In the genomic region with DNA sequence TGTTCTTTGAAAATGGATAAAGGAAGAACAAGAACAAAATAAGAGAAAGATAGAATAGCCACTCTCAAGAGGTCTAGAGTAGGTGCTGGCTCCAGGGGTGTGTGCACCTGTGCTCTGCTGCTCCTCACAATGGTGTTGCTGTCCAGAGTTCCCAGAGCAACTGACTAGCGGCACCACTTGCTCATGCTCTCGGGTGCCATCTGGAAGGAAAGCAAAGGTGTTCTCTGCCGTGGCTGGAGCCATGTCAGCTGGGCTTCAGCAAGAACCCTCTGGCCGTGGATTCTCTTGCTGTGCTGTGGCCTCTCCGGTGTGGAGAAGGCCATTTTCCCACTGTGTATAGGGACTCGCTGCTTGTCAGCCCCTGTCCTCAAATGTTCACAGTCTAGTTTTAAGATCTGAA, we compare ENCODE assay signal across 23 cellular contexts.
DNase-seq lines count a peak whose midpoint lies in the region; ATAC-seq and TF ChIP-seq lines count a peak whose summit lies in the region.
"Had no signal": no experiment of that assay in that cellular context is flagged by ENCODE, and none has a peak within 500 bp of the region (broad histone marks: within the 10 kb centered on the region; RNA-seq: fewer than 3 reads in every experiment).

No MANE protein-coding gene starts in this region.

- POLR2A ChIA-PET in Caco-2 (lab: Charles Lee) = no interaction called here
- POLR2A ChIA-PET in activated CD8-positive, alpha-beta T cell treated with anti-CD3 and anti-CD28 coated beads, Interleukin-2, amount 10 ng/mL, durations not matched to agents 7 days and 5 days (lab: Charles Lee) = no interaction called here

- no peaks in the 10 kb centered on the region for H3K9me3 ChIP-seq in Caco-2
- H3K9me3 ChIP-seq: A549, SJCRH30 had no signal

- H3K36me3 ChIP-seq in Caco-2 (ENCODE audit: control insufficient read depth, insufficient read depth, low read length) = no peaks in the 10 kb centered on the region
- H3K36me3 ChIP-seq: SJCRH30 had no signal

- DNase-seq in activated T-cell treated with anti-CD3 and anti-CD28 coated beads, Interleukin-2, amount 50 U/mL, for 1 hour = peak; percentile 1
- no peak for DNase-seq in activated T-cell treated with anti-CD3 and anti-CD28 coated beads, Interleukin-2, amount 50 U/mL, for 24 hours
- DNase-seq in Caco-2 (peak; percentile 7 to 33), glutamatergic neuron (no peak)
- DNase-seq in activated CD8-positive, alpha-beta T cell treated with anti-CD3 and anti-CD28 coated beads, Interleukin-2, amount 10 ng/mL, durations not matched to agents 7 days and 5 days = no peak
- DNase-seq: C1 segment of cervical spinal cord; CD4-positive, alpha-beta memory T cell; DMS153; DND-41; Kasumi-1; NCI-H1092 treated with DMSO at 0.1 percent for 48 hours; NCI-H1436 treated with DMSO at 0.1 percent for 48 hours; NCI-H187 treated with DMSO at 0.1 percent for 48 hours; NCI-H2227 treated with DMSO at 0.1 percent for 48 hours; PC-3; SJCRH30; T-cell had no signal

- CTCF ChIA-PET in Caco-2 (lab: Charles Lee) = no interaction called here
- CTCF ChIA-PET in activated CD8-positive, alpha-beta T cell treated with anti-CD3 and anti-CD28 coated beads, Interleukin-2, amount 10 ng/mL, durations not matched to agents 7 days and 5 days (lab: Charles Lee) = no interaction called here

- no peak for ATAC-seq in GM19395 (IDR thresholded peaks at IDR 0.05; ENCODE audit: unreplicated experiment)
- ATAC-seq in activated CD8-positive, alpha-beta T cell treated with anti-CD3 and anti-CD28 coated beads, Interleukin-2, amount 10 ng/mL, durations not matched to agents 7 days and 5 days = no peak
- no peak for ATAC-seq in GM21367 (IDR thresholded peaks at IDR 0.05; ENCODE audit: unreplicated experiment)
- ATAC-seq: K562, PC-3, Right ventricle myocardium inferior, T-cell had no signal

- H3K4me3 ChIP-seq in Caco-2 (ENCODE audit: low read depth, low read length) = no peak overlapping the region
- H3K4me3 ChIP-seq: A549, K562, SJCRH30 had no signal

- TF ChIP-seq EP300 in Ishikawa (IDR thresholded peaks at IDR 0.05; ENCODE audit: borderline replicate concordance) = no peak

- no peaks in the 10 kb centered on the region; the same call in 1 of the 2 replicates for H3K27me3 ChIP-seq in Caco-2 (replicated peaks; ENCODE audit: control insufficient read depth, insufficient read depth, low read length)
- H3K27me3 ChIP-seq: SJCRH30 had no signal

- H3K27me3 Mint-ChIP-seq in activated T-cell treated with anti-CD3 and anti-CD28 coated beads, Interleukin-2, amount 50 U/mL, for 24 hours = peaks cover 9% of the 10 kb centered on the region
- peaks cover 17% of the 10 kb centered on the region for H3K27me3 Mint-ChIP-seq in Caco-2 (ENCODE audit: insufficient read depth, unreplicated experiment)
- peaks cover 7% of the 10 kb centered on the region for H3K27me3 Mint-ChIP-seq in glutamatergic neuron (ENCODE audit: unreplicated experiment)
- H3K27me3 Mint-ChIP-seq in activated CD8-positive, alpha-beta T cell treated with anti-CD3 and anti-CD28 coated beads, Interleukin-2, amount 10 ng/mL, durations not matched to agents 7 days and 5 days (ENCODE audit: low read depth) = peaks cover 7% of the 10 kb centered on the region

- TF ChIP-seq CTCF in Caco-2 (IDR thresholded peaks at IDR 0.05; ENCODE audit: insufficient read depth in 1 of 2, low read depth in 1 of 2, low read length in 1 of 2, severe bottlenecking in 1 of 2, unreplicated experiment in 1 of 2) (no peak), glutamatergic neuron (IDR thresholded peaks at IDR 0.05; ENCODE audit: partially characterized antibody, unreplicated experiment) (no peak)

- H3K9me3 Mint-ChIP-seq in activated T-cell treated with anti-CD3 and anti-CD28 coated beads, Interleukin-2, amount 50 U/mL, for 24 hours = no peaks in the 10 kb centered on the region
- H3K9me3 Mint-ChIP-seq in Caco-2 (ENCODE audit: unreplicated experiment) = no peaks in the 10 kb centered on the region
- H3K9me3 Mint-ChIP-seq in glutamatergic neuron (ENCODE audit: unreplicated experiment) = peaks cover 4% of the 10 kb centered on the region
- no peaks in the 10 kb centered on the region for H3K9me3 Mint-ChIP-seq in activated CD8-positive, alpha-beta T cell treated with anti-CD3 and anti-CD28 coated beads, Interleukin-2, amount 10 ng/mL, durations not matched to agents 7 days and 5 days (ENCODE audit: insufficient read depth)
- H3K9me3 Mint-ChIP-seq: CD4-positive, alpha-beta memory T cell; T-cell had no signal

- no peaks in the 10 kb centered on the region for H3K4me1 Mint-ChIP-seq in activated T-cell treated with anti-CD3 and anti-CD28 coated beads, Interleukin-2, amount 50 U/mL, for 24 hours (ENCODE audit: low read depth)
- no peaks in the 10 kb centered on the region for H3K4me1 Mint-ChIP-seq in Caco-2 (ENCODE audit: low read depth, unreplicated experiment)
- H3K4me1 Mint-ChIP-seq in glutamatergic neuron (ENCODE audit: low read depth, unreplicated experiment) = peaks cover 7% of the 10 kb centered on the region
- H3K4me1 Mint-ChIP-seq in activated CD8-positive, alpha-beta T cell treated with anti-CD3 and anti-CD28 coated beads, Interleukin-2, amount 10 ng/mL, durations not matched to agents 7 days and 5 days (ENCODE audit: low read depth) = no peaks in the 10 kb centered on the region
- H3K4me1 Mint-ChIP-seq: CD4-positive, alpha-beta memory T cell; T-cell had no signal

- BruUV-seq in Caco-2 (replicated peaks; lab: Mats Ljungman, UMichigan) = no TSS peak

- H3K27ac Mint-ChIP-seq in activated T-cell treated with anti-CD3 and anti-CD28 coated beads, Interleukin-2, amount 50 U/mL, for 24 hours = no peak overlapping the region
- H3K27ac Mint-ChIP-seq in Caco-2 (ENCODE audit: unreplicated experiment) (no peak overlapping the region), glutamatergic neuron (ENCODE audit: unreplicated experiment) (peak overlapping the region; percentile 16)
- no peak overlapping the region for H3K27ac Mint-ChIP-seq in activated CD8-positive, alpha-beta T cell treated with anti-CD3 and anti-CD28 coated beads, Interleukin-2, amount 10 ng/mL, durations not matched to agents 7 days and 5 days
- H3K27ac Mint-ChIP-seq: CD4-positive, alpha-beta memory T cell; T-cell had no signal

- TF ChIP-seq RAD21 in Ishikawa (IDR thresholded peaks at IDR 0.05; ENCODE audit: low read depth) = no peak

- H3K4me1 ChIP-seq in Caco-2 = no peaks in the 10 kb centered on the region
- H3K4me1 ChIP-seq: A549, SJCRH30 had no signal

- no peak overlapping the region for H3K4me3 Mint-ChIP-seq in activated T-cell treated with anti-CD3 and anti-CD28 coated beads, Interleukin-2, amount 50 U/mL, for 24 hours
- H3K4me3 Mint-ChIP-seq in Caco-2 (ENCODE audit: unreplicated experiment) (no peak overlapping the region), glutamatergic neuron (ENCODE audit: unreplicated experiment) (no peak overlapping the region)
- no peak overlapping the region for H3K4me3 Mint-ChIP-seq in activated CD8-positive, alpha-beta T cell treated with anti-CD3 and anti-CD28 coated beads, Interleukin-2, amount 10 ng/mL, durations not matched to agents 7 days and 5 days
- H3K4me3 Mint-ChIP-seq: CD4-positive, alpha-beta memory T cell; T-cell had no signal

- intact Hi-C loops in Caco-2 (cut with micrococcal nuclease; ENCODE audit: unreplicated experiment) = no loop called here

- no peaks in the 10 kb centered on the region for H3K36me3 Mint-ChIP-seq in activated T-cell treated with anti-CD3 and anti-CD28 coated beads, Interleukin-2, amount 50 U/mL, for 24 hours (ENCODE audit: low read depth)
- no peaks in the 10 kb centered on the region for H3K36me3 Mint-ChIP-seq in Caco-2 (ENCODE audit: insufficient read depth, unreplicated experiment)
- no peaks in the 10 kb centered on the region for H3K36me3 Mint-ChIP-seq in glutamatergic neuron (ENCODE audit: unreplicated experiment)
- H3K36me3 Mint-ChIP-seq in activated CD8-positive, alpha-beta T cell treated with anti-CD3 and anti-CD28 coated beads, Interleukin-2, amount 10 ng/mL, durations not matched to agents 7 days and 5 days (ENCODE audit: low read depth) = no peaks in the 10 kb centered on the region
- H3K36me3 Mint-ChIP-seq: CD4-positive, alpha-beta memory T cell; T-cell had no signal

TF ChIP-seq in Ishikawa, 13 proteins besides CTCF, POLR2A, EP300 and RAD21:
- TF ChIP-seq ZBTB7A (IDR thresholded peaks at IDR 0.05; ENCODE audit: low read depth) (no peak), TCF12 (IDR thresholded peaks at IDR 0.05; ENCODE audit: low read depth) (no peak), REST (IDR thresholded peaks at IDR 0.05; ENCODE audit: low read depth) (peak; percentile 48; the same call in 1 of the 2 replicates), YY1 (IDR thresholded peaks at IDR 0.05; ENCODE audit: low read depth) (no peak), TEAD4 (IDR thresholded peaks at IDR 0.05) (no peak)
- TF ChIP-seq, protein P1, sequence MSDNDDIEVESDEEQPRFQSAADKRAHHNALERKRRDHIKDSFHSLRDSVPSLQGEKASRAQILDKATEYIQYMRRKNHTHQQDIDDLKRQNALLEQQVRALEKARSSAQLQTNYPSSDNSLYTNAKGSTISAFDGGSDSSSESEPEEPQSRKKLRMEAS (IDR thresholded peaks at IDR 0.05) = no peak

Comparison
In these comparisons a context has a peak if more than half of its experiments do, and no peak if none do; other contexts are left out.
1. DNase-seq: peak in activated T-cell treated with anti-CD3 and anti-CD28 coated beads, Interleukin-2, amount 50 U/mL, for 1 hour (single experiment) and Caco-2 (2 of 2); none in activated T-cell treated with anti-CD3 and anti-CD28 coated beads, Interleukin-2, amount 50 U/mL, for 24 hours (single experiment), glutamatergic neuron (single experiment) and activated CD8-positive, alpha-beta T cell treated with anti-CD3 and anti-CD28 coated beads, Interleukin-2, amount 10 ng/mL, durations not matched to agents 7 days and 5 days (single experiment).